9 cellular contexts compared by ENCODE assay signal in genomic region chr6:140271759-140272377, GRCh38.
A peak's percentile ranks its signal among the peaks of the same experiment; 100 is the strongest.
DNase-seq lines count a peak whose midpoint lies in the region; ATAC-seq and TF ChIP-seq lines count a peak whose summit lies in the region.
"Had no signal": no experiment of that assay in that cellular context is flagged by ENCODE, and none has a peak within 500 bp of the region (broad histone marks: within the 10 kb centered on the region; RNA-seq: fewer than 3 reads in every experiment).

No MANE protein-coding gene starts in this region.

- H3K4me1 Mint-ChIP-seq in naive thymus-derived CD4-positive, alpha-beta T cell: no peaks in the 10 kb centered on the region

- POLR2A ChIA-PET in naive thymus-derived CD4-positive, alpha-beta T cell (lab: Charles Lee): interaction anchor here (0.6 kb wide), 1 partner anchor 235 kb away, joined by 3 read pairs; no protein-coding TSS in a partner anchor

- peaks cover 0 to 2% (median 0%) of the 10 kb centered on the region in 11 donors for H3K9me3 Mint-ChIP-seq in naive thymus-derived CD4-positive, alpha-beta T cell

- H3K27ac Mint-ChIP-seq in naive thymus-derived CD4-positive, alpha-beta T cell: no peak overlapping the region

- H3K27me3 ChIP-seq in naive thymus-derived CD4-positive, alpha-beta T cell (ENCODE audit: control insufficient read depth in 2 of 2, insufficient read depth in 2 of 2, low read length in 2 of 2): no peaks in the 10 kb centered on the region
- H3K27me3 ChIP-seq in uterus: no peaks in the 10 kb centered on the region

- no peak overlapping the region for H3K27ac ChIP-seq in naive thymus-derived CD4-positive, alpha-beta T cell (ENCODE audit: low read depth, low read length)
- no peak overlapping the region for H3K27ac ChIP-seq in uterus

- H3K4me1 ChIP-seq in naive thymus-derived CD4-positive, alpha-beta T cell (ENCODE audit: control insufficient read depth in 2 of 2, insufficient read depth in 2 of 2, low read length in 2 of 2): no peaks in the 10 kb centered on the region
- H3K4me1 ChIP-seq in uterus: no peaks in the 10 kb centered on the region

- CTCF ChIA-PET in naive thymus-derived CD4-positive, alpha-beta T cell (lab: Charles Lee): no interaction called here

- H3K4me3 ChIP-seq in naive thymus-derived CD4-positive, alpha-beta T cell (ENCODE audit: low read length): no peak overlapping the region
- no peak overlapping the region for H3K4me3 ChIP-seq in uterus

- DNase-seq in GM20000 (ENCODE audit: low spot score) (peak; percentile 33), NOMO-1 treated with dmso at 0.1 percent for 144 hours (lab: John Stamatoyannopoulos, UW; ENCODE audit: unreplicated experiment) (peak; percentile 23), uterus (no peak), AG08395 (ENCODE audit: low spot score) (no peak)
- no peak for DNase-seq in naive thymus-derived CD4-positive, alpha-beta T cell
- DNase-seq in stimulated activated naive CD4-positive, alpha-beta T cell (lab: John Stamatoyannopoulos, UW): no peak
- DNase-seq: effector CD4-positive, alpha-beta T cell had no signal

- TF ChIP-seq POLR2A in uterus (IDR thresholded peaks at IDR 0.05): no peak

- peaks cover 0 to 19% (median 6%) of the 10 kb centered on the region in 5 donors for H3K27me3 Mint-ChIP-seq in naive thymus-derived CD4-positive, alpha-beta T cell

- intact Hi-C loops in naive thymus-derived CD4-positive, alpha-beta T cell (cut with micrococcal nuclease): no loop called here
- intact Hi-C loops in uterus (cut with DNase I; ENCODE audit: low total_unique reads): no loop called here

- ATAC-seq in GM18499 (IDR thresholded peaks at IDR 0.05; ENCODE audit: insufficient read depth, unreplicated experiment) (peak; percentile 99), HG03159 (IDR thresholded peaks at IDR 0.05; ENCODE audit: unreplicated experiment) (peak; percentile 99)
- ATAC-seq in naive thymus-derived CD4-positive, alpha-beta T cell: no peak

- no peaks in the 10 kb centered on the region for H3K9me3 ChIP-seq in naive thymus-derived CD4-positive, alpha-beta T cell (ENCODE audit: control insufficient read depth in 2 of 3, low read length in 3 of 3)
- no peaks in the 10 kb centered on the region for H3K9me3 ChIP-seq in uterus

- no peak for TF ChIP-seq CTCF in GM20000 (IDR thresholded peaks at IDR 0.05; ENCODE audit: extremely low read depth, missing control alignments)
- TF ChIP-seq CTCF in uterus (IDR thresholded peaks at IDR 0.05): no peak

- no peaks in the 10 kb centered on the region for H3K36me3 ChIP-seq in naive thymus-derived CD4-positive, alpha-beta T cell (ENCODE audit: control insufficient read depth in 2 of 3, insufficient read depth in 3 of 3, low read length in 3 of 3)
- H3K36me3 ChIP-seq in uterus: no peaks in the 10 kb centered on the region

- no peaks in the 10 kb centered on the region for H3K36me3 Mint-ChIP-seq in naive thymus-derived CD4-positive, alpha-beta T cell

- H3K4me3 Mint-ChIP-seq in naive thymus-derived CD4-positive, alpha-beta T cell: no peak overlapping the region

Comparison
In these comparisons a context has a peak if more than half of its experiments do, and no peak if none do; other contexts are left out.
1. DNase-seq: peak in GM20000 (single experiment) and NOMO-1 treated with dmso at 0.1 percent for 144 hours (single experiment); none in naive thymus-derived CD4-positive, alpha-beta T cell (0 of 9), uterus (0 of 2), AG08395 (single experiment) and stimulated activated naive CD4-positive, alpha-beta T cell (0 of 6).